8 cellular contexts compared by ENCODE assay signal in genomic region chr16:12030078-12030725, GRCh38. TPM values are rescaled to one million over a fixed set of nuclear protein-coding genes. Genes with fewer than 3 reads are reported as not detected.
DNase-seq lines count a peak whose midpoint lies in the region; ATAC-seq and TF ChIP-seq lines count a peak whose summit lies in the region.
"Not testable (repeated sequence)": the region's sequence is repeated elsewhere in the genome, so short reads cannot be mapped to it uniquely, and the experiment has no call there.

No MANE protein-coding gene starts in this region.

- peak overlapping the region; percentile 18; the same call in 1 of the 2 replicates for H3K4me2 ChIP-seq in OCI-LY1 (ENCODE audit: low read length)

- WGBS in suprapubic skin = 62% methylated on average over 8 of the region's 8 CpGs

- not testable (repeated sequence) for ATAC-seq in memory B cell (ENCODE audit: low read depth)

- peaks cover 60% of the 10 kb centered on the region for H3K4me1 ChIP-seq in OCI-LY1 (ENCODE audit: insufficient read depth, low read length, severe bottlenecking)
- not testable (repeated sequence) for H3K4me1 ChIP-seq in adipocyte (ENCODE audit: control insufficient read depth, insufficient read depth, low read length)
- H3K4me1 ChIP-seq in suprapubic skin = peaks cover 23% of the 10 kb centered on the region

- peaks cover 11% of the 10 kb centered on the region for H3K4me1 Mint-ChIP-seq in HFFc6 (ENCODE audit: low read depth)
- peaks cover 47% of the 10 kb centered on the region for H3K4me1 Mint-ChIP-seq in memory B cell

- TF ChIP-seq EP300 in suprapubic skin (IDR thresholded peaks at IDR 0.05) = not testable (repeated sequence)

- H3K9ac ChIP-seq in OCI-LY1 (ENCODE audit: low read length) = peak overlapping the region; percentile 25; the same call in 1 of the 2 replicates
- not testable (repeated sequence) for H3K9ac ChIP-seq in adipocyte (ENCODE audit: low read length)

- H3K36me3 Mint-ChIP-seq in HFFc6 (ENCODE audit: low read depth) = peaks cover 17% of the 10 kb centered on the region
- H3K36me3 Mint-ChIP-seq in memory B cell = peaks cover 34% of the 10 kb centered on the region

- not testable (repeated sequence) for TF ChIP-seq CTCF in AG10803 (conservative IDR thresholded peaks at IDR 0.05; ENCODE audit: low read length); HFFc6 (IDR thresholded peaks at IDR 0.05); OCI-LY1 (IDR thresholded peaks at IDR 0.05; ENCODE audit: low read length); choroid plexus epithelial cell (conservative IDR thresholded peaks at IDR 0.05; ENCODE audit: low read depth, low read length); suprapubic skin (IDR thresholded peaks at IDR 0.05)

- H3K4me3 Mint-ChIP-seq in HFFc6, memory B cell: not testable (repeated sequence)

- not testable (repeated sequence) for H3K4me3 ChIP-seq in AG10803 (ENCODE audit: low read length); OCI-LY1 (ENCODE audit: low read depth, low read length, poor library complexity, severe bottlenecking); adipocyte (ENCODE audit: low read length); choroid plexus epithelial cell (ENCODE audit: low read depth, low read length); suprapubic skin

- not testable (repeated sequence) for H3F3A ChIP-seq in OCI-LY1 (ENCODE audit: insufficient read depth, low read length)

- H3K36me3 ChIP-seq in OCI-LY1 (ENCODE audit: insufficient read depth, low read length); adipocyte (ENCODE audit: control insufficient read depth, insufficient read depth, low read length, severe bottlenecking); suprapubic skin: not testable (repeated sequence)

- H3K9me3 ChIP-seq in OCI-LY1 (ENCODE audit: low read length); adipocyte (ENCODE audit: control insufficient read depth, low read length); suprapubic skin: not testable (repeated sequence)

- H3K27ac ChIP-seq in OCI-LY1 (ENCODE audit: low read depth, low read length, poor library complexity, severe bottlenecking) (peak overlapping the region; percentile 81), suprapubic skin (peak overlapping the region; percentile 83)

- DNase-seq in AG10803 (ENCODE audit: low read depth) (peak; percentile 23), HFFc6 (peak; percentile 38), adipocyte (ENCODE audit: low read depth) (peak; percentile 30), choroid plexus epithelial cell (ENCODE audit: low read depth) (peak; percentile 31), fibroblast of the conjunctiva (ENCODE audit: low read depth) (peak; percentile 28)
- DNase-seq in memory B cell (ENCODE audit: low spot score in 2 of 2); suprapubic skin (ENCODE audit: low spot score in 2 of 2): not testable (repeated sequence)

- not testable (repeated sequence) for H3K79me2 ChIP-seq in OCI-LY1 (ENCODE audit: insufficient read depth, low read length)

- H3K27me3 ChIP-seq in OCI-LY1 (ENCODE audit: insufficient read depth, low read length); adipocyte (replicated peaks; ENCODE audit: control insufficient read depth, insufficient read depth, low read length); suprapubic skin: not testable (repeated sequence)

- H3K27ac Mint-ChIP-seq in HFFc6 (peak overlapping the region; percentile 72), memory B cell (peak overlapping the region; percentile 56)

- H3K27me3 Mint-ChIP-seq in HFFc6 (ENCODE audit: insufficient read depth); memory B cell: not testable (repeated sequence)

- not testable (repeated sequence) for H3K9me3 Mint-ChIP-seq in HFFc6, memory B cell

- not testable (repeated sequence) for H3K9me2 ChIP-seq in OCI-LY1 (ENCODE audit: low read depth, low read length)

- TF ChIP-seq POLR2A in suprapubic skin (IDR thresholded peaks at IDR 0.05) = not testable (repeated sequence)

- not testable (repeated sequence) for H4K20me1 ChIP-seq in OCI-LY1 (ENCODE audit: insufficient read depth, low read length)

- H2AFZ ChIP-seq in OCI-LY1 (ENCODE audit: low read length) = not testable (repeated sequence)

RNA-seq across cellular contexts. Expression of gene SNX29, which starts 53.7 kb away (rescaled TPM):
- total RNA-seq in HFFc6 (2021; fragmentation: NEBNext Ultra II Directional; extraction: Animal tissue kit (Norgen Biotek cat#: 25700)) = 10 to 100 TPM; 21.7 to 29.4 (median 26.5) TPM
- total RNA-seq in suprapubic skin = 10 to 100 TPM; 19.5 to 52.9 (median 39.9) TPM
